ENCODE assay signal across 28 cellular contexts in genomic region chr2:14263053-14263452, GRCh38.
"Had no signal": no experiment of that assay in that cellular context is flagged by ENCODE, and none has a peak within 500 bp of the region (broad histone marks: within the 10 kb centered on the region; RNA-seq: fewer than 3 reads in every experiment).

No MANE protein-coding gene starts in this region.

- H3K27ac Mint-ChIP-seq: dendritic cell treated with granulocyte-macrophage colony-stimulating factor and Interleukin-4, amounts not matched to agents 40 ng/mL and 50 ng/mL, for 4 days; effector memory CD8-positive, alpha-beta T cell; endodermal cell; mesothelial cell of epicardium; naive B cell had no signal

- H3K4me3 Mint-ChIP-seq: dendritic cell treated with granulocyte-macrophage colony-stimulating factor and Interleukin-4, amounts not matched to agents 40 ng/mL and 50 ng/mL, for 4 days; effector memory CD8-positive, alpha-beta T cell; endodermal cell; mesothelial cell of epicardium; naive B cell had no signal

- H3K27ac ChIP-seq: colonic mucosa, epithelial cell of prostate, esophagus squamous epithelium, gastrocnemius medialis, heart right ventricle, left lung, lower lobe of right lung had no signal

- H3K9me3 ChIP-seq: colonic mucosa, esophagus squamous epithelium, gastrocnemius medialis, left lung, lower lobe of right lung, mucosa of descending colon had no signal

- H3K4me1 Mint-ChIP-seq: endodermal cell, naive B cell had no signal

- H3K4me3 ChIP-seq: colonic mucosa, esophagus squamous epithelium, gastrocnemius medialis, heart right ventricle, left lung, lower lobe of right lung, mucosa of descending colon had no signal

- ATAC-seq: effector memory CD8-positive, alpha-beta T cell; esophagus mucosa; gastrocnemius medialis; heart right ventricle; left cardiac atrium; left lung; left ventricle myocardium superior; lower lobe of right lung; mucosa of descending colon had no signal

- H3K36me3 ChIP-seq: colonic mucosa, esophagus squamous epithelium, gastrocnemius medialis, heart right ventricle, left lung, lower lobe of right lung had no signal

- DNase-seq: colonic mucosa; cortex of kidney; effector CD8-positive, alpha-beta T cell; effector memory CD8-positive, alpha-beta T cell; endodermal cell; erythroblast; esophagus squamous epithelium; foreskin fibroblast; foreskin melanocyte; gastrocnemius medialis; glutamatergic neuron; head of caudate nucleus; heart right ventricle; hippocampal formation; left cardiac atrium; left lung; left ventricle myocardium superior; lower lobe of right lung; mesenchymal stem cell; mucosa of descending colon; naive B cell had no signal

- H3K9me3 Mint-ChIP-seq: endodermal cell had no signal

- FAIRE-seq: endometrium, islet of Langerhans, keratinocyte had no signal

- H3K4me1 ChIP-seq: colonic mucosa, esophagus squamous epithelium, gastrocnemius medialis, heart right ventricle, left lung, lower lobe of right lung had no signal

- H3K36me3 Mint-ChIP-seq: mesothelial cell of epicardium, naive B cell had no signal

- H3K27me3 ChIP-seq: colonic mucosa, esophagus squamous epithelium, gastrocnemius medialis, heart right ventricle, left lung had no signal

- H3K27me3 Mint-ChIP-seq: dendritic cell treated with granulocyte-macrophage colony-stimulating factor and Interleukin-4, amounts not matched to agents 40 ng/mL and 50 ng/mL, for 4 days; effector memory CD8-positive, alpha-beta T cell; naive B cell had no signal
